24 cellular contexts compared by ENCODE assay signal in genomic region chr12:91017511-91018263, GRCh38. TPM values are rescaled to one million over a fixed set of nuclear protein-coding genes. Genes with fewer than 3 reads are reported as not detected.
"Had no signal": no experiment of that assay in that cellular context is flagged by ENCODE, and none has a peak within 500 bp of the region (broad histone marks: within the 10 kb centered on the region; RNA-seq: fewer than 3 reads in every experiment).

No MANE protein-coding gene starts in this region.

- H3K27ac ChIP-seq: body of pancreas, epithelial cell of prostate, hepatocyte, left lung, right lobe of liver, vagina had no signal

- H3K36me3 ChIP-seq: gastroesophageal sphincter, left lung, right lobe of liver, stomach, tibial artery, vagina had no signal

- H3K27me3 ChIP-seq: body of pancreas, gastroesophageal sphincter, hepatocyte, left lung, right lobe of liver, stomach, tibial artery, vagina had no signal

- H3K4me1 ChIP-seq: body of pancreas, left lung, right lobe of liver, stomach, tibial artery had no signal

- H3K4me3 ChIP-seq: body of pancreas, gastroesophageal sphincter, hepatocyte, left lung, right lobe of liver, stomach, tibial artery, vagina had no signal

- ATAC-seq: activated CD8-positive, alpha-beta T cell treated with anti-CD3 and anti-CD28 coated beads for 36 hours; activated T-cell treated with anti-CD3 and anti-CD28 coated beads, Interleukin-2, amount 50 U/mL, for 72 hours; left lung; natural killer cell treated with Interleukin-12 subunit alpha and Interleukin-12 subunit beta and Interleukin-15 and Interleukin-18, amount 100 ng/mL, for 72 hours; right lobe of liver had no signal

- H3K9me3 ChIP-seq: body of pancreas, gastroesophageal sphincter, right lobe of liver, stomach, tibial artery, vagina had no signal

- DNase-seq: activated B cell treated with CpG ODN at 0.5 μM for 24 hours; activated CD4-positive, alpha-beta T cell treated with anti-CD3 and anti-CD28 coated beads for 48 hours; activated CD8-positive, alpha-beta T cell treated with anti-CD3 and anti-CD28 coated beads for 36 hours; activated gamma-delta T cell treated with Interleukin-2 at 50 U/mL for 16 hours; activated T-cell treated with anti-CD3 and anti-CD28 coated beads, Interleukin-2, amount 50 U/mL, for 72 hours; amniotic stem cell; cortex of kidney; effector CD8-positive, alpha-beta T cell; left lung; nucleus accumbens; right lobe of liver; stimulated activated CD4-positive, alpha-beta T cell treated with anti-CD3 and anti-CD28 coated beads, Interleukin-2, amount 100 ng/mL, for 24 hours; stomach; SW 1271 had no signal

RNA-seq across cellular contexts. Expression of gene EPYC, which starts 12.9 kb away (rescaled TPM):
- total RNA-seq: activated B cell treated with CpG ODN at 0.5 μM for 24 hours; activated CD8-positive, alpha-beta T cell treated with anti-CD3 and anti-CD28 coated beads for 36 hours; activated T-cell treated with anti-CD3 and anti-CD28 coated beads, Interleukin-2, amount 50 U/mL, for 72 hours; body of pancreas; gastroesophageal sphincter; natural killer cell treated with Interleukin-12 subunit alpha and Interleukin-12 subunit beta and Interleukin-15 and Interleukin-18, amount 100 ng/mL, for 72 hours; progenitor cell of endocrine pancreas; right lobe of liver; stomach; T-helper 2 cell treated with Interferon-gamma antibody and Interleukin-4, amounts not matched to agents 100 ng/mL and 5 ng/mL, for 36 hours; vagina had no signal
- polyA plus RNA-seq: keratinocyte, stomach had no signal

RNA-seq across cellular contexts. Expression of gene KERA, which starts 40.1 kb away (rescaled TPM):
- total RNA-seq: activated B cell treated with CpG ODN at 0.5 μM for 24 hours; activated CD8-positive, alpha-beta T cell treated with anti-CD3 and anti-CD28 coated beads for 36 hours; activated T-cell treated with anti-CD3 and anti-CD28 coated beads, Interleukin-2, amount 50 U/mL, for 72 hours; body of pancreas; gastroesophageal sphincter; natural killer cell treated with Interleukin-12 subunit alpha and Interleukin-12 subunit beta and Interleukin-15 and Interleukin-18, amount 100 ng/mL, for 72 hours; progenitor cell of endocrine pancreas; right lobe of liver; T-helper 2 cell treated with Interferon-gamma antibody and Interleukin-4, amounts not matched to agents 100 ng/mL and 5 ng/mL, for 36 hours; vagina had no signal
- polyA plus RNA-seq: keratinocyte, stomach had no signal
